Comparison of ENCODE assay signal across 7 cellular contexts in genomic region chr2:47689118-47689517, GRCh38.
DNase-seq lines count a peak whose midpoint lies in the region; ATAC-seq and TF ChIP-seq lines count a peak whose summit lies in the region.
"Not testable (repeated sequence)": the region's sequence is repeated elsewhere in the genome, so short reads cannot be mapped to it uniquely, and the experiment has no call there.

No MANE protein-coding gene starts in this region.

- H3K4me1 Mint-ChIP-seq in endothelial cell (ENCODE audit: unreplicated experiment) = peaks cover 16% of the 10 kb centered on the region

- peak overlapping the region; percentile 97 for H3K27ac ChIP-seq in OCI-LY7 (ENCODE audit: low read depth, low read length, poor library complexity, severe bottlenecking)

- H3K9me3 Mint-ChIP-seq in endothelial cell (ENCODE audit: unreplicated experiment) = not testable (repeated sequence)

- H3K9me3 ChIP-seq in OCI-LY7 (ENCODE audit: low read length) = peaks cover 19% of the 10 kb centered on the region; the same call in 1 of the 2 replicates

- peak overlapping the region; percentile 59 for H3K4me2 ChIP-seq in OCI-LY7 (ENCODE audit: low read length)

- not testable (repeated sequence) for BruUV-seq in OCI-LY7 (replicated peaks; lab: Mats Ljungman, UMichigan)

- TF ChIP-seq CTCF in OCI-LY7 (conservative IDR thresholded peaks at IDR 0.05; ENCODE audit: low read length); endothelial cell (IDR thresholded peaks at IDR 0.05; ENCODE audit: unreplicated experiment): not testable (repeated sequence)

- DNase-seq in OCI-LY7 (ENCODE audit: low spot score) = peak; percentile 56
- DNase-seq in endothelial cell (ENCODE audit: low spot score) = not testable (repeated sequence)

- ATAC-seq in GM18498 (IDR thresholded peaks at IDR 0.05; ENCODE audit: unreplicated experiment) (peak; percentile 76), GM19395 (IDR thresholded peaks at IDR 0.05; ENCODE audit: unreplicated experiment) (peak; percentile 89), GM21825 (IDR thresholded peaks at IDR 0.05; ENCODE audit: unreplicated experiment) (peak; percentile 73), HG02973 (IDR thresholded peaks at IDR 0.05; ENCODE audit: unreplicated experiment) (peak; percentile 61), HG03378 (IDR thresholded peaks at IDR 0.05; ENCODE audit: unreplicated experiment) (peak; percentile 36)

- POLR2A ChIA-PET in OCI-LY7 (lab: Charles Lee) = interaction anchor here (0.5 to 1.7 kb wide), 10 partner anchors 9 to 171 kb away, joined by 3 to 6 read pairs (median 4); no protein-coding TSS in a partner anchor

- not testable (repeated sequence) for H3K4me3 Mint-ChIP-seq in endothelial cell (ENCODE audit: unreplicated experiment)

- H4K20me1 ChIP-seq in OCI-LY7 (ENCODE audit: insufficient read depth, low read length) = not testable (repeated sequence)

- CTCF ChIA-PET in OCI-LY7 (lab: Charles Lee; ENCODE audit: unreplicated experiment) = not testable (repeated sequence)

- peaks cover 22% of the 10 kb centered on the region; the same call in 1 of the 2 replicates for H3K79me2 ChIP-seq in OCI-LY7 (ENCODE audit: insufficient read depth, low read depth, low read length)

- not testable (repeated sequence) for H3K36me3 ChIP-seq in OCI-LY7 (ENCODE audit: insufficient read depth, low read length)

- H3K9me2 ChIP-seq in OCI-LY7 (ENCODE audit: insufficient read depth, low read length) = not testable (repeated sequence)

- H3K4me1 ChIP-seq in OCI-LY7 (ENCODE audit: insufficient read depth, low read length, poor library complexity, severe bottlenecking) = peaks cover 63% of the 10 kb centered on the region

- intact Hi-C loops in OCI-LY7 (cut with micrococcal nuclease; ENCODE audit: unreplicated experiment) = not testable (repeated sequence)

- peak overlapping the region; percentile 88 for H3K27ac Mint-ChIP-seq in endothelial cell (ENCODE audit: unreplicated experiment)

- not testable (repeated sequence) for H3K36me3 Mint-ChIP-seq in endothelial cell (ENCODE audit: low read depth, unreplicated experiment)

- H2AFZ ChIP-seq in OCI-LY7 (ENCODE audit: low read length) = peak overlapping the region; percentile 43; the same call in 1 of the 2 replicates

- H3K27me3 Mint-ChIP-seq in endothelial cell (ENCODE audit: unreplicated experiment) = not testable (repeated sequence)

- H3K4me3 ChIP-seq in OCI-LY7 (ENCODE audit: low read depth, low read length, poor library complexity, severe bottlenecking) = peak overlapping the region; percentile 14

Comparison
In these comparisons a context has a peak if more than half of its experiments do, and no peak if none do; other contexts are left out.
1. ATAC-seq: peak in every context shown above with its lines; median percentile 89 in GM19395; 76 in GM18498; 73 in GM21825; 61 in HG02973; 36 in HG03378.